2 cellular contexts compared by ENCODE assay signal in genomic region chr14:64218344-64219240, GRCh38.
TF ChIP-seq lines count a peak whose summit lies in the region.

No MANE protein-coding gene starts in this region.

TF ChIP-seq in SK-N-SH, 30 proteins besides CTCF, POLR2A, EP300 and RAD21 (continued from another document):
- TF ChIP-seq CHD2 (IDR thresholded peaks at IDR 0.05; ENCODE audit: low read length, partially characterized antibody) (no peak), GABPA (IDR thresholded peaks at IDR 0.05; ENCODE audit: low read depth) (no peak), IRF3 (IDR thresholded peaks at IDR 0.05; ENCODE audit: low read depth, low read length) (no peak), NRF1 (IDR thresholded peaks at IDR 0.05; ENCODE audit: low read depth, low read length) (no peak), SMC3 (IDR thresholded peaks at IDR 0.05; ENCODE audit: low read depth, low read length) (no peak), JUND (IDR thresholded peaks at IDR 0.05) (no peak)
TF ChIP-seq in SK-N-SH: peak in this region for 0.

TF ChIP-seq in SK-N-SH treated with all-trans-retinoic acid at 6 μM for 48 hours, 23 proteins besides CTCF, POLR2A, EP300 and RAD21 (continued from another document):
- no peak for TF ChIP-seq TSHZ2 (CRISPR knock-in tag; IDR thresholded peaks at IDR 0.05)
- TF ChIP-seq ESRRG (CRISPR knock-in tag; IDR thresholded peaks at IDR 0.05) = no peak
- no peak for TF ChIP-seq ISL1 (CRISPR knock-in tag; IDR thresholded peaks at IDR 0.05)
- TF ChIP-seq POU6F1 (CRISPR knock-in tag; IDR thresholded peaks at IDR 0.05; ENCODE audit: borderline replicate concordance, low read depth) = no peak
- TF ChIP-seq ZC3H10 (CRISPR knock-in tag; IDR thresholded peaks at IDR 0.05) = no peak
